18 cellular contexts compared by ENCODE assay signal in genomic region chr1:55727010-55727409, GRCh38.
DNase-seq lines count a peak whose midpoint lies in the region; ATAC-seq, FAIRE-seq and TF ChIP-seq lines count a peak whose summit lies in the region.
"Had no signal": no experiment of that assay in that cellular context is flagged by ENCODE, and none has a peak within 500 bp of the region (broad histone marks: within the 10 kb centered on the region; RNA-seq: fewer than 3 reads in every experiment).

No MANE protein-coding gene starts in this region.

- H2AFZ ChIP-seq in fibroblast of lung (ENCODE audit: low read length) (no peak overlapping the region), GM23338 (no peak overlapping the region)
- H2AFZ ChIP-seq: hepatocyte had no signal

- no peak overlapping the region for H3K27ac Mint-ChIP-seq in GM23338
- H3K27ac Mint-ChIP-seq: activated naive CD8-positive, alpha-beta T cell treated with anti-CD3 and anti-CD28 coated beads, Interleukin-2, amount 10 ng/mL, durations not matched to agents 7 days and 5 days; CD8-positive, alpha-beta T cell; IgD-negative memory B cell had no signal

- H3K27me3 ChIP-seq in RWPE2 (ENCODE audit: insufficient read depth, poor library complexity, severe bottlenecking) (no peaks in the 10 kb centered on the region), fibroblast of lung (ENCODE audit: control insufficient read depth, insufficient read depth, low read length) (no peaks in the 10 kb centered on the region), heart left ventricle (no peaks in the 10 kb centered on the region), GM23338 (ENCODE audit: insufficient read depth) (no peaks in the 10 kb centered on the region)
- H3K27me3 ChIP-seq: hepatocyte had no signal

- H3K9me3 ChIP-seq in RWPE2 (ENCODE audit: severe bottlenecking) (no peaks in the 10 kb centered on the region), fibroblast of lung (ENCODE audit: control insufficient read depth, insufficient read depth, low read depth, low read length) (no peaks in the 10 kb centered on the region), heart left ventricle (no peaks in the 10 kb centered on the region)

- intact Hi-C loops in sciatic nerve (cut with DNase I): no loop called here
- intact Hi-C loops in heart left ventricle (cut with DNase I): no loop called here

- H3K36me3 Mint-ChIP-seq in GM23338 (ENCODE audit: low read depth): no peaks in the 10 kb centered on the region
- H3K36me3 Mint-ChIP-seq: activated naive CD8-positive, alpha-beta T cell treated with anti-CD3 and anti-CD28 coated beads, Interleukin-2, amount 10 ng/mL, durations not matched to agents 7 days and 5 days; CD8-positive, alpha-beta T cell; IgD-negative memory B cell had no signal

- H3K27ac ChIP-seq in RWPE2 (ENCODE audit: poor library complexity, severe bottlenecking) (peak overlapping the region; percentile 93), fibroblast of lung (ENCODE audit: insufficient read depth, low read length) (peak overlapping the region; percentile 66), heart left ventricle (no peak overlapping the region), GM23338 (ENCODE audit: low read depth) (no peak overlapping the region)
- H3K27ac ChIP-seq: hepatocyte had no signal

- H3K36me3 ChIP-seq in RWPE2 (ENCODE audit: low read depth): no peaks in the 10 kb centered on the region
- H3K36me3 ChIP-seq in fibroblast of lung (ENCODE audit: control insufficient read depth, insufficient read depth, low read length): no peaks in the 10 kb centered on the region
- H3K36me3 ChIP-seq in heart left ventricle: no peaks in the 10 kb centered on the region
- no peaks in the 10 kb centered on the region for H3K36me3 ChIP-seq in GM23338 (ENCODE audit: insufficient read depth)

- H3K4me1 Mint-ChIP-seq in GM23338: no peaks in the 10 kb centered on the region
- H3K4me1 Mint-ChIP-seq: activated naive CD8-positive, alpha-beta T cell treated with anti-CD3 and anti-CD28 coated beads, Interleukin-2, amount 10 ng/mL, durations not matched to agents 7 days and 5 days; IgD-negative memory B cell; neural crest cell had no signal

- H3K9me2 ChIP-seq in GM23338 (ENCODE audit: insufficient read depth): peaks cover 13% of the 10 kb centered on the region; the same call in 1 of the 2 replicates

- H3K27me3 Mint-ChIP-seq in GM23338 (ENCODE audit: insufficient read depth, low read depth, poor library complexity): no peaks in the 10 kb centered on the region
- H3K27me3 Mint-ChIP-seq: activated naive CD8-positive, alpha-beta T cell treated with anti-CD3 and anti-CD28 coated beads, Interleukin-2, amount 10 ng/mL, durations not matched to agents 7 days and 5 days; IgD-negative memory B cell had no signal

- H3K79me2 ChIP-seq in fibroblast of lung (ENCODE audit: control insufficient read depth, insufficient read depth, low read length) (no peaks in the 10 kb centered on the region), GM23338 (replicated peaks; ENCODE audit: insufficient read depth) (no peaks in the 10 kb centered on the region)
- H3K79me2 ChIP-seq: hepatocyte had no signal

- H3K4me2 ChIP-seq in fibroblast of lung (ENCODE audit: extremely low read depth, insufficient read depth, low read length) (no peak overlapping the region), GM23338 (no peak overlapping the region)
- H3K4me2 ChIP-seq: hepatocyte had no signal

- H3K4me3 ChIP-seq in RWPE2 (ENCODE audit: severe bottlenecking) (no peak overlapping the region), fibroblast of lung (replicated peaks in 1 of 4; ENCODE audit: control extremely low read depth in 1 of 4, insufficient read depth in 1 of 4, low read depth in 3 of 4, low read length in 4 of 4) (no peak overlapping the region), heart left ventricle (no peak overlapping the region), GM23338 (no peak overlapping the region)
- H3K4me3 ChIP-seq: hepatocyte had no signal

- DNase-seq in H54 (ENCODE audit: insufficient read length, low spot score) (peak; percentile 33), RWPE2 (ENCODE audit: low spot score) (peak; percentile 80), fibroblast of lung (ENCODE audit: low read depth in 2 of 2) (peak; percentile 70 to 90), sciatic nerve (ENCODE audit: low spot score) (no peak), heart left ventricle (no peak), GM23338 (ENCODE audit: low spot score) (no peak), HK-2 (ENCODE audit: unreplicated experiment) (no peak)
- DNase-seq: activated CD4-positive, CD25-positive, alpha-beta regulatory T cell; activated naive CD8-positive, alpha-beta T cell treated with anti-CD3 and anti-CD28 coated beads, Interleukin-2, amount 10 ng/mL, durations not matched to agents 7 days and 5 days; CD8-positive, alpha-beta T cell; effector CD4-positive, alpha-beta T cell; GF-D8; NCI-H1436; substantia nigra had no signal

- H3K9ac ChIP-seq in fibroblast of lung (ENCODE audit: insufficient read depth, low read length): no peak overlapping the region

- no peak for TF ChIP-seq CTCF in RWPE2 (IDR thresholded peaks at IDR 0.05; ENCODE audit: poor library complexity, severe bottlenecking)
- TF ChIP-seq CTCF in fibroblast of lung (conservative IDR thresholded peaks at IDR 0.05 in 1 of 2, IDR thresholded peaks at IDR 0.05 in 1 of 2; ENCODE audit: low read depth in 1 of 2, low read length in 2 of 2): no peak
- TF ChIP-seq CTCF in heart left ventricle (IDR thresholded peaks at IDR 0.05): no peak
- TF ChIP-seq CTCF in GM23338 (conservative IDR thresholded peaks at IDR 0.05; ENCODE audit: low read depth in 2 of 2): no peak

- ATAC-seq in RWPE2 (ENCODE audit: low read depth): peak; percentile 82
- ATAC-seq in sciatic nerve: peak; percentile 69
- ATAC-seq in heart left ventricle: no peak
- no peak for ATAC-seq in GM23338
- ATAC-seq in HG03159 (IDR thresholded peaks at IDR 0.05; ENCODE audit: unreplicated experiment): no peak
- ATAC-seq: CD8-positive, alpha-beta T cell had no signal

- no peaks in the 10 kb centered on the region for H3F3A ChIP-seq in GM23338 (replicated peaks; ENCODE audit: low read depth)

- no peak for TF ChIP-seq POLR2A in H54 (IDR thresholded peaks at IDR 0.05; ENCODE audit: low read depth, low read length)
- no peak for TF ChIP-seq POLR2A in heart left ventricle (IDR thresholded peaks at IDR 0.05)

- WGBS in heart left ventricle, 4 donors: 66 to 91% (median 73%) methylated on average over 2 of the region's 2 CpGs

- H3K9me3 Mint-ChIP-seq in GM23338: no peaks in the 10 kb centered on the region; the same call in 2 of the 3 replicates
- H3K9me3 Mint-ChIP-seq: activated naive CD8-positive, alpha-beta T cell treated with anti-CD3 and anti-CD28 coated beads, Interleukin-2, amount 10 ng/mL, durations not matched to agents 7 days and 5 days; CD8-positive, alpha-beta T cell had no signal

- no peak overlapping the region for H3K4me3 Mint-ChIP-seq in GM23338
- H3K4me3 Mint-ChIP-seq: activated naive CD8-positive, alpha-beta T cell treated with anti-CD3 and anti-CD28 coated beads, Interleukin-2, amount 10 ng/mL, durations not matched to agents 7 days and 5 days; CD8-positive, alpha-beta T cell; IgD-negative memory B cell; neural crest cell had no signal

- H4K20me1 ChIP-seq in fibroblast of lung (ENCODE audit: control insufficient read depth, extremely low read depth, insufficient read depth, low read length) (no peaks in the 10 kb centered on the region), GM23338 (replicated peaks; ENCODE audit: insufficient read depth) (no peaks in the 10 kb centered on the region)

- no peak for FAIRE-seq in H54 (lab: Jason Lieb, UNC)

- H3K4me1 ChIP-seq in RWPE2 (ENCODE audit: insufficient read depth, poor library complexity, severe bottlenecking) (peaks cover 36% of the 10 kb centered on the region), fibroblast of lung (ENCODE audit: control insufficient read depth, extremely low read depth, insufficient read depth, low read length) (peaks cover 6% of the 10 kb centered on the region), heart left ventricle (no peaks in the 10 kb centered on the region), GM23338 (ENCODE audit: insufficient read depth) (no peaks in the 10 kb centered on the region)

TF ChIP-seq in GM23338, 12 proteins besides CTCF, POLR2A, EP300 and RAD21:
- no peak for TF ChIP-seq CREB1 (CRISPR knock-in tag; IDR thresholded peaks at IDR 0.05; ENCODE audit: low read depth)

Comparison
In these comparisons a context has a peak if more than half of its experiments do, and no peak if none do; other contexts are left out.
1. DNase-seq: peak in H54 (single experiment), RWPE2 (single experiment) and fibroblast of lung (2 of 2); none in sciatic nerve (single experiment), heart left ventricle (0 of 5), GM23338 (single experiment) and HK-2 (single experiment).
2. ATAC-seq: peak in RWPE2 (single experiment) and sciatic nerve (single experiment); none in heart left ventricle (0 of 4), GM23338 (single experiment) and HG03159 (single experiment).
3. H3K27ac ChIP-seq: peak in RWPE2 (single experiment) and fibroblast of lung (single experiment); none in heart left ventricle (0 of 12) and GM23338 (single experiment).